In genomic region chr5:42995152-42995751, GRCh38 we compare ENCODE assay signal across 8 cellular contexts. TPM values are rescaled to one million over a fixed set of nuclear protein-coding genes. Genes with fewer than 3 reads are reported as not detected.
DNase-seq lines count a peak whose midpoint lies in the region; ATAC-seq and TF ChIP-seq lines count a peak whose summit lies in the region.

No MANE protein-coding gene starts in this region.

- peaks cover 16% of the 10 kb centered on the region for H3K79me2 ChIP-seq in osteoblast (ENCODE audit: insufficient read depth, low read length)

- H3K9ac ChIP-seq in duodenal mucosa (ENCODE audit: low read depth in 1 of 2, low read length in 2 of 2): peak overlapping the region in 1 of 2 donors; percentile 46

- no peaks in the 10 kb centered on the region for H3K36me3 ChIP-seq in CD8-positive, alpha-beta memory T cell (ENCODE audit: insufficient read depth, low read length)
- H3K36me3 ChIP-seq in Peyer's patch: no peaks in the 10 kb centered on the region
- H3K36me3 ChIP-seq in duodenal mucosa (ENCODE audit: control insufficient read depth in 1 of 2, insufficient read depth in 2 of 2, low read length in 2 of 2): no peaks in the 10 kb centered on the region
- no peaks in the 10 kb centered on the region for H3K36me3 ChIP-seq in osteoblast (ENCODE audit: insufficient read depth, low read length)

- no peaks in the 10 kb centered on the region for H4K20me1 ChIP-seq in osteoblast (ENCODE audit: insufficient read depth, low read length)

- no peak for TF ChIP-seq POLR2A in Peyer's patch (IDR thresholded peaks at IDR 0.05)

- ATAC-seq in HG03095 (IDR thresholded peaks at IDR 0.05; ENCODE audit: unreplicated experiment): no peak

- H3K36me3 Mint-ChIP-seq in CD8-positive, alpha-beta memory T cell: peaks cover 0 to 49% (median 0%) of the 10 kb centered on the region in 3 donors

- no peaks in the 10 kb centered on the region for H3K9me3 ChIP-seq in CD8-positive, alpha-beta memory T cell (ENCODE audit: low read length)
- H3K9me3 ChIP-seq in Peyer's patch (peaks cover 0 to 5% (median 0%) of the 10 kb centered on the region in 4 donors), duodenal mucosa (ENCODE audit: control insufficient read depth in 1 of 2, low read length in 2 of 2) (no peaks in the 10 kb centered on the region), osteoblast (ENCODE audit: low read depth, low read length) (no peaks in the 10 kb centered on the region)

- H3K4me3 Mint-ChIP-seq in CD8-positive, alpha-beta memory T cell: peak overlapping the region; percentile 94 to 100 (median 99)

- CTCF ChIA-PET in CD8-positive, alpha-beta memory T cell (lab: Charles Lee): interaction anchor here (0.8 to 13.1 kb wide), 10 partner anchors 8 to 86 kb away, joined by 3 to 245 read pairs (median 6); partner anchors contain the start of gene ANXA2R

- DNase-seq in CD8-positive, alpha-beta memory T cell: no peak
- DNase-seq in Peyer's patch: no peak
- DNase-seq in osteoblast (ENCODE audit: insufficient read length, low spot score, missing footprints): no peak
- DNase-seq in NCI-H510A (lab: John Stamatoyannopoulos, UW): no peak
- DNase-seq in kidney tubule cell (ENCODE audit: low spot score): no peak
- no peak for DNase-seq in GDM1 (lab: John Stamatoyannopoulos, UW)

- H3K27me3 ChIP-seq in CD8-positive, alpha-beta memory T cell (ENCODE audit: insufficient read depth, low read length, poor library complexity, severe bottlenecking): no peaks in the 10 kb centered on the region
- H3K27me3 ChIP-seq in Peyer's patch (peaks cover 0 to 22% of the 10 kb centered on the region in 2 donors), duodenal mucosa (ENCODE audit: control insufficient read depth in 1 of 2, insufficient read depth in 2 of 2, low read length in 2 of 2) (peaks cover 40 to 46% of the 10 kb centered on the region in 2 donors), osteoblast (ENCODE audit: insufficient read depth, low read length) (no peaks in the 10 kb centered on the region)

- peak overlapping the region; percentile 94 for H3K4me2 ChIP-seq in osteoblast (ENCODE audit: insufficient read depth, low read length)

- peaks cover 26 to 28% (median 27%) of the 10 kb centered on the region in 3 donors for H3K4me1 Mint-ChIP-seq in CD8-positive, alpha-beta memory T cell

- peaks cover 24% of the 10 kb centered on the region for H3K4me1 ChIP-seq in CD8-positive, alpha-beta memory T cell (ENCODE audit: insufficient read depth, low read length)
- peaks cover 0 to 7% (median 0%) of the 10 kb centered on the region in 4 donors for H3K4me1 ChIP-seq in Peyer's patch
- peaks cover 4 to 7% of the 10 kb centered on the region in 2 donors for H3K4me1 ChIP-seq in duodenal mucosa (ENCODE audit: control insufficient read depth in 1 of 2, insufficient read depth in 2 of 2, low read length in 2 of 2)
- peaks cover 20% of the 10 kb centered on the region for H3K4me1 ChIP-seq in osteoblast (ENCODE audit: insufficient read depth, low read length)

- POLR2A ChIA-PET in CD8-positive, alpha-beta memory T cell (lab: Charles Lee): interaction anchor here (0.9 to 11.4 kb wide), 8 partner anchors 13 to 126 kb away, joined by 4 to 347 read pairs (median 94); partner anchors contain the start of genes ANXA2R and ZNF131

- peak overlapping the region; percentile 81 for H2AFZ ChIP-seq in osteoblast (ENCODE audit: low read length)

- peak overlapping the region; percentile 97 for H3K27ac ChIP-seq in CD8-positive, alpha-beta memory T cell (ENCODE audit: low read depth, low read length)
- H3K27ac ChIP-seq in Peyer's patch (peak overlapping the region; percentile 89 to 98 (median 97)), duodenal mucosa (ENCODE audit: low read depth, low read length) (no peak overlapping the region), osteoblast (ENCODE audit: low read depth, low read length) (peak overlapping the region; percentile 97)

- peak overlapping the region; percentile 97 to 100 (median 100) for H3K27ac Mint-ChIP-seq in CD8-positive, alpha-beta memory T cell

- H3K27me3 Mint-ChIP-seq in CD8-positive, alpha-beta memory T cell: peaks cover 0 to 13% of the 10 kb centered on the region in 2 donors

- TF ChIP-seq CTCF in Peyer's patch (IDR thresholded peaks at IDR 0.05) (no peak), osteoblast (IDR thresholded peaks at IDR 0.05; ENCODE audit: extremely low read depth, low read depth, low read length) (no peak)

- H3K4me3 ChIP-seq in CD8-positive, alpha-beta memory T cell (ENCODE audit: low read length): peak overlapping the region; percentile 97
- H3K4me3 ChIP-seq in Peyer's patch: peak overlapping the region; percentile 48 to 70 (median 65)
- peak overlapping the region; percentile 37 to 57 for H3K4me3 ChIP-seq in duodenal mucosa (ENCODE audit: low read depth in 1 of 2, low read length in 2 of 2)
- H3K4me3 ChIP-seq in osteoblast (ENCODE audit: insufficient read depth, low read length): peak overlapping the region; percentile 80

- peaks cover 0 to 6% (median 2%) of the 10 kb centered on the region in 5 donors for H3K9me3 Mint-ChIP-seq in CD8-positive, alpha-beta memory T cell

RNA-seq across cellular contexts. Expression of gene ANXA2R, which starts 44.9 kb away (rescaled TPM):
- 1 to 10 TPM; 6.0 to 6.8 TPM for total RNA-seq in CD8-positive, alpha-beta memory T cell
- 55.9 TPM for polyA plus RNA-seq in CD8-positive, alpha-beta memory T cell
- 10 to 100 TPM in 1 of 4 donors, 1 to 10 TPM in 3; 3.9 to 18.2 (median 5.8) TPM for total RNA-seq in Peyer's patch
- 3.5 and 3.6 TPM in 2 replicates for total RNA-seq in osteoblast

Comparison
In these comparisons a context has a peak if more than half of its experiments do, and no peak if none do; other contexts are left out.
1. H3K4me3 ChIP-seq: peak in every context shown above with its lines; median percentile 97 in CD8-positive, alpha-beta memory T cell; 80 in osteoblast; 65 in Peyer's patch; 47 in duodenal mucosa.